Comparison of ENCODE assay signal across 8 cellular contexts in genomic region chr13:27007166-27007565, GRCh38.
A peak's percentile ranks its signal among the peaks of the same experiment; 100 is the strongest.
DNase-seq lines count a peak whose midpoint lies in the region; ATAC-seq and TF ChIP-seq lines count a peak whose summit lies in the region.

No MANE protein-coding gene starts in this region.

- no peaks in the 10 kb centered on the region for H4K20me1 ChIP-seq in GM23248 (ENCODE audit: insufficient read depth)

- TF ChIP-seq CTCF in gastroesophageal sphincter (IDR thresholded peaks at IDR 0.05) (no peak), psoas muscle (IDR thresholded peaks at IDR 0.05) (no peak), GM20000 (IDR thresholded peaks at IDR 0.05; ENCODE audit: extremely low read depth, missing control alignments) (no peak)

- H3K4me3 ChIP-seq in GM23248 (peak overlapping the region; percentile 72), gastroesophageal sphincter (peak overlapping the region; percentile 43 to 54), psoas muscle (peak overlapping the region; percentile 59)

- H3K36me3 ChIP-seq in GM23248 (ENCODE audit: low read depth) (no peaks in the 10 kb centered on the region), gastroesophageal sphincter (no peaks in the 10 kb centered on the region), psoas muscle (ENCODE audit: insufficient read depth in 1 of 2, low read depth in 1 of 2) (no peaks in the 10 kb centered on the region)

- no peaks in the 10 kb centered on the region for H3F3A ChIP-seq in GM23248 (ENCODE audit: insufficient read depth)

- peaks cover 4% of the 10 kb centered on the region; the same call in 1 of the 2 replicates for H3K4me1 ChIP-seq in GM23248 (ENCODE audit: insufficient read depth)
- H3K4me1 ChIP-seq in gastroesophageal sphincter = peaks cover 0 to 40% (median 22%) of the 10 kb centered on the region in 3 donors
- peaks cover 9% of the 10 kb centered on the region for H3K4me1 ChIP-seq in psoas muscle

- no peak for TF ChIP-seq EP300 in gastroesophageal sphincter (IDR thresholded peaks at IDR 0.05)

- no peaks in the 10 kb centered on the region for H3K9me2 ChIP-seq in GM23248 (ENCODE audit: insufficient read depth)

- peak overlapping the region; percentile 90 for H3K4me2 ChIP-seq in GM23248 (ENCODE audit: unreplicated experiment)

- no peak for ATAC-seq in gastroesophageal sphincter
- no peak for ATAC-seq in psoas muscle
- no peak for ATAC-seq in HG03280 (IDR thresholded peaks at IDR 0.05; ENCODE audit: unreplicated experiment)

- H2AFZ ChIP-seq in GM23248 = peak overlapping the region; percentile 88

- in situ Hi-C loops in GM23248 (cut with MboI) = loop anchor here (10.0 kb wide), 1 partner anchor 58 kb away; no protein-coding TSS in a partner anchor
- in situ Hi-C loops in ACHN (cut with HindIII; ENCODE audit: low pct_ligation_motif_present, low pct_unique_long_range_greater_than_20kb, low sequenced_read_pairs) = no loop called here

- peaks cover 25% of the 10 kb centered on the region; the same call in 1 of the 2 replicates for H3K27me3 ChIP-seq in GM23248 (replicated peaks; ENCODE audit: insufficient read depth)
- no peaks in the 10 kb centered on the region for H3K27me3 ChIP-seq in gastroesophageal sphincter
- peaks cover 0 to 23% (median 4%) of the 10 kb centered on the region in 3 donors for H3K27me3 ChIP-seq in psoas muscle (ENCODE audit: insufficient read depth in 3 of 3, low read length in 2 of 3)

- WGBS in GM23248 (ENCODE audit: low coverage in 1 of 2, low lambda C conversion rate in 2 of 2, missing lambda C conversion rate in 2 of 2), 2 experiments = 9 to 16% methylated on average over 12 of the region's 12 CpGs
- WGBS in gastroesophageal sphincter (ENCODE audit: low coverage in 1 of 2), 2 donors = 17% methylated on average over 4 of the region's 12 CpGs; no CpG with 5 or more reads in 1 of the 2 donors
- WGBS in psoas muscle, 3 donors = 9 to 17% (median 14%) methylated on average over 12 of the region's 12 CpGs

- DNase-seq in GM23248 (no peak), NCI-H774 (lab: John Stamatoyannopoulos, UW) (peak; percentile 7), psoas muscle (no peak), GM20000 (ENCODE audit: low spot score) (no peak), ACHN (no peak)
- DNase-seq in stimulated activated CD4-positive, alpha-beta T cell treated with anti-CD3 and anti-CD28 coated beads, Interleukin-2, amount 100 ng/mL, for 48 hours = no peak

- no peaks in the 10 kb centered on the region for H3K79me2 ChIP-seq in GM23248 (ENCODE audit: insufficient read depth)

- TF ChIP-seq POLR2A in gastroesophageal sphincter (IDR thresholded peaks at IDR 0.05) = no peak

- H3K9ac ChIP-seq in GM23248 = no peak overlapping the region

- H3K27ac ChIP-seq in GM23248 = no peak overlapping the region
- peak overlapping the region; percentile 39 to 81 (median 76) for H3K27ac ChIP-seq in gastroesophageal sphincter
- H3K27ac ChIP-seq in psoas muscle = no peak overlapping the region

- intact Hi-C loops in psoas muscle (cut with DNase I) = no loop called here

- H3K9me3 ChIP-seq in GM23248 (ENCODE audit: low read depth) (no peaks in the 10 kb centered on the region), gastroesophageal sphincter (peaks cover 0 to 3% (median 0%) of the 10 kb centered on the region in 3 donors), psoas muscle (no peaks in the 10 kb centered on the region)

Comparison
In these comparisons a context has a peak if more than half of its experiments do, and no peak if none do; other contexts are left out.
1. H3K27ac ChIP-seq: peak in gastroesophageal sphincter (4 of 4); none in GM23248 (single experiment) and psoas muscle (single experiment).
2. Peak in every context shown above with its lines, with median percentiles within 50 percentile points of each other: H3K4me3 ChIP-seq.